Comparison of ENCODE assay signal across 1 cellular context in the genomic region with DNA sequence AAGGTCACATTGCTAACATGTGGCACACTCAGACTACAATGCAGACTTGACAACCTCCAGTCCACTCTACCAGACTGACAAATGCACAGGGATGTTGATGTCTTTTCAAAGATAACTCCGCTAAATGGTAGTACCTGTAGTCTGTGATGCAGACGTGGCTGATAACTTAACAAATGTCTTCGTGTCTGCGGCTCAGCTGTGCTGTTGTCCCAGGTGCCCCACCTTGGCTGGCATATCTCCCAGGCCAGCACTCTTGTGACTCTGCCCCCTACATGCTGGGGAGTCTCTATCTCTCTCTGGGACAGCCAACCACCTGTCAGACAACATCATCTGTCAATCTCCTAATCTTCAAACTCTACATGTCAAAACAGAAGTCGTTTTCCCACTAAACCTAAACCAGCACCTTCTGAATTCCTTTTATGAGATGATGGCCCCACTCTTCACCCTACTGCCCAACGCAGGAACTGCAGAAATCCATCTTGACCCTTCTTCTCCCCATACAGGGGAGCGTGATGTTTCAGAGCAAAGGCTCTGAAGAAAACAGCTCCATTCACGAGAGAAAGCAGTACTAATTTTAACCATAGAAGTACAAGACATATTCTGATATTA.
A peak's percentile ranks its signal among the peaks of the same experiment; 100 is the strongest.
TF ChIP-seq lines count a peak whose summit lies in the region.

No MANE protein-coding gene starts in this region.

TF ChIP-seq in H1, 55 proteins besides CTCF, POLR2A, EP300 and RAD21:
- TF ChIP-seq SP1 (IDR thresholded peaks at IDR 0.05; ENCODE audit: low read depth, low read length) (no peak), POLR2AphosphoS5 (IDR thresholded peaks at IDR 0.05; ENCODE audit: low read depth, low read length) (peak; percentile 37; the same call in 1 of the 2 replicates)
- TF ChIP-seq, protein P1, sequence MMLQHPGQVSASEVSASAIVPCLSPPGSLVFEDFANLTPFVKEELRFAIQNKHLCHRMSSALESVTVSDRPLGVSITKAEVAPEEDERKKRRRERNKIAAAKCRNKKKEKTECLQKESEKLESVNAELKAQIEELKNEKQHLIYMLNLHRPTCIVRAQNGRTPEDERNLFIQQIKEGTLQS (IDR thresholded peaks at IDR 0.05; ENCODE audit: insufficient read depth, low read depth, low read length): no peak
